8 cellular contexts compared by ENCODE assay signal in genomic region chr5:129904667-129905466, GRCh38. TPM values are rescaled to one million over a fixed set of nuclear protein-coding genes. Genes with fewer than 3 reads are reported as not detected.
DNase-seq lines count a peak whose midpoint lies in the region; ATAC-seq and TF ChIP-seq lines count a peak whose summit lies in the region.

No MANE protein-coding gene starts in this region.

- H4K20me1 ChIP-seq in smooth muscle cell (ENCODE audit: low read depth), result peaks cover 13% of the 10 kb centered on the region

- TF ChIP-seq CTCF in BJ (IDR thresholded peaks at IDR 0.05; ENCODE audit: insufficient read depth, low read depth, low read length), result no peak
- no peak for TF ChIP-seq CTCF in astrocyte of the spinal cord (IDR thresholded peaks at IDR 0.05; ENCODE audit: low read depth, low read length)
- no peak for TF ChIP-seq CTCF in smooth muscle cell (IDR thresholded peaks at IDR 0.05; ENCODE audit: borderline replicate concordance, insufficient read depth, poor library complexity, severe bottlenecking)

- peaks cover 5% of the 10 kb centered on the region for H3F3A ChIP-seq in smooth muscle cell (ENCODE audit: low read depth)

- H3K27ac ChIP-seq in smooth muscle cell (ENCODE audit: low read depth), result no peak overlapping the region

- peaks cover 18% of the 10 kb centered on the region for H3K79me2 ChIP-seq in smooth muscle cell (ENCODE audit: low read depth)

- peaks cover 7% of the 10 kb centered on the region for H3K4me1 ChIP-seq in smooth muscle cell (ENCODE audit: low read depth)

- POLR2A ChIA-PET in BJ (lab: Charles Lee), result no interaction called here

- H3K4me3 ChIP-seq in BJ (ENCODE audit: low read depth, low read length), result peak overlapping the region; percentile 58
- peak overlapping the region; percentile 61 for H3K4me3 ChIP-seq in astrocyte of the spinal cord (ENCODE audit: low read depth, low read length)
- peak overlapping the region; percentile 84 for H3K4me3 ChIP-seq in smooth muscle cell

- peak overlapping the region; percentile 98 for H3K4me2 ChIP-seq in smooth muscle cell

- in situ Hi-C loops in astrocyte of the spinal cord (cut with HindIII; ENCODE audit: low sequenced_read_pairs), result no loop called here

- H3K27me3 ChIP-seq in BJ (ENCODE audit: control insufficient read depth, insufficient read depth, low read length) (peaks cover 4% of the 10 kb centered on the region), smooth muscle cell (ENCODE audit: low read depth) (no peaks in the 10 kb centered on the region)

- H3K9ac ChIP-seq in smooth muscle cell (ENCODE audit: low read depth), result peak overlapping the region; percentile 21

- DNase-seq in BJ (ENCODE audit: low read depth) (no peak), astrocyte of the spinal cord (ENCODE audit: low read depth, low spot score) (peak; percentile 20), iPS-NIHi11 (ENCODE audit: low spot score) (peak; percentile 43), smooth muscle cell (lab: John Stamatoyannopoulos, UW; ENCODE audit: unreplicated experiment) (no peak), SIG-M5 treated with dmso at 0.1 percent for 504 hours (lab: John Stamatoyannopoulos, UW; ENCODE audit: unreplicated experiment) (no peak)
- DNase-seq in stimulated activated naive CD4-positive, alpha-beta T cell treated with Interleukin-2 at 50 U/mL for 16 hours (lab: John Stamatoyannopoulos, UW), result no peak

- peak overlapping the region; percentile 95 for H2AFZ ChIP-seq in smooth muscle cell (ENCODE audit: low read depth)

- under 1% methylated on average over 65 of the region's 103 CpGs for WGBS in smooth muscle cell (ENCODE audit: low lambda C conversion rate)

- peak; percentile 42 for ATAC-seq in GM19438 (IDR thresholded peaks at IDR 0.05; ENCODE audit: low read depth, unreplicated experiment)
- ATAC-seq in HG03460 (IDR thresholded peaks at IDR 0.05; ENCODE audit: unreplicated experiment), result peak; percentile 54

- no peaks in the 10 kb centered on the region for H3K9me3 ChIP-seq in smooth muscle cell (replicated peaks; ENCODE audit: low read depth)

- H3K36me3 ChIP-seq in BJ (ENCODE audit: control insufficient read depth, insufficient read depth, low read length), result no peaks in the 10 kb centered on the region
- no peaks in the 10 kb centered on the region for H3K36me3 ChIP-seq in smooth muscle cell (ENCODE audit: low read depth)

- CTCF ChIA-PET in BJ (lab: Yijun Ruan, JAX), result interaction anchor here (0.8 to 3.0 kb wide), 5 partner anchors 16 to 237 kb away, joined by 3 to 15 read pairs (median 3); no protein-coding TSS in a partner anchor

RNA-seq across cellular contexts. Expression of gene CHSY3, which starts 0.6 kb away (rescaled TPM):
- polyA plus RNA-seq in BJ (2011; rRNA removed), result 0.91 and 1.2 TPM in 2 replicates
- polyA minus RNA-seq in BJ (2011; rRNA and poly(A)+ RNA removed), result 0.71 and 1.2 TPM in 2 replicates
- total RNA-seq in smooth muscle cell, result 15.6 and 24.6 TPM in 2 replicates
- 3.9 and 12.7 TPM in 2 replicates for polyA plus RNA-seq in smooth muscle cell

Comparison
In these comparisons a context has a peak if more than half of its experiments do, and no peak if none do; other contexts are left out.
1. DNase-seq: peak in astrocyte of the spinal cord (single experiment) and iPS-NIHi11 (single experiment); none in BJ (single experiment), smooth muscle cell (single experiment), SIG-M5 treated with dmso at 0.1 percent for 504 hours (single experiment) and stimulated activated naive CD4-positive, alpha-beta T cell treated with Interleukin-2 at 50 U/mL for 16 hours (single experiment).
2. Peak in every context shown above with its lines, with median percentiles within 50 percentile points of each other: H3K4me3 ChIP-seq.